In genomic region chr7:78143661-78144060, GRCh38 we compare ENCODE assay signal across 21 cellular contexts.
"Had no signal": no experiment of that assay in that cellular context is flagged by ENCODE, and none has a peak within 500 bp of the region (broad histone marks: within the 10 kb centered on the region; RNA-seq: fewer than 3 reads in every experiment).

No MANE protein-coding gene starts in this region.

- FAIRE-seq: colon, endothelial cell of umbilical vein had no signal

- H3K27me3 ChIP-seq: dorsolateral prefrontal cortex, esophagus muscularis mucosa, gastroesophageal sphincter, heart right ventricle, left lung had no signal

- H3K4me3 ChIP-seq: coronary artery, dorsolateral prefrontal cortex, esophagus muscularis mucosa, gastroesophageal sphincter, heart right ventricle, left lung, lower lobe of right lung, mucosa of descending colon had no signal

- H3K27ac ChIP-seq: coronary artery, esophagus muscularis mucosa, foreskin keratinocyte, gastroesophageal sphincter, heart right ventricle, left lung, lower lobe of right lung had no signal

- H3K9me3 ChIP-seq: esophagus muscularis mucosa, gastroesophageal sphincter, heart right ventricle, left lung, lower lobe of right lung, mucosa of descending colon had no signal

- H3K4me1 ChIP-seq: foreskin keratinocyte, gastroesophageal sphincter, left lung, lower lobe of right lung had no signal

- DNase-seq: dermis blood vessel endothelial cell; dorsolateral prefrontal cortex; effector CD4-positive, alpha-beta T cell; effector memory CD4-positive, alpha-beta T cell; foreskin keratinocyte; heart right ventricle; hypothalamus; immature natural killer cell; islet precursor cell; left cardiac atrium; left lung; left ventricle myocardium superior; lower lobe of right lung; mesenchymal stem cell; mucosa of descending colon; naive B cell had no signal

- H3K36me3 ChIP-seq: esophagus muscularis mucosa, gastroesophageal sphincter, heart right ventricle, left lung, lower lobe of right lung had no signal
